In genomic region chr2:135997380-135997779, GRCh38 we compare ENCODE assay signal across 8 cellular contexts. TPM values are rescaled to one million over a fixed set of nuclear protein-coding genes. Genes with fewer than 3 reads are reported as not detected.
DNase-seq lines count a peak whose midpoint lies in the region; ATAC-seq and TF ChIP-seq lines count a peak whose summit lies in the region.

No MANE protein-coding gene starts in this region.

- ATAC-seq in GM18907 (IDR thresholded peaks at IDR 0.05; ENCODE audit: unreplicated experiment) (peak; percentile 72), HG03108 (IDR thresholded peaks at IDR 0.05; ENCODE audit: unreplicated experiment) (peak; percentile 62), T-helper 17 cell (peak; percentile 64), HG03280 (IDR thresholded peaks at IDR 0.05; ENCODE audit: unreplicated experiment) (no peak)

- H3K4me3 ChIP-seq in neutrophil (ENCODE audit: low read depth in 1 of 2, low read length in 1 of 2), result no peak overlapping the region

- no peak overlapping the region for H3K4me3 Mint-ChIP-seq in T-helper 17 cell
- no peak overlapping the region for H3K4me3 Mint-ChIP-seq in activated CD4-positive, alpha-beta T cell treated with anti-CD3 and anti-CD28 coated beads, Interleukin-2, amount 10 ng/mL, durations not matched to agents 24 days and 14 days

- peaks cover 4% of the 10 kb centered on the region for H3K9me3 Mint-ChIP-seq in activated CD4-positive, alpha-beta T cell treated with anti-CD3 and anti-CD28 coated beads, Interleukin-2, amount 10 ng/mL, durations not matched to agents 24 days and 14 days

- no peaks in the 10 kb centered on the region for H3K9me3 ChIP-seq in T-helper 17 cell (ENCODE audit: control insufficient read depth, low read length, poor library complexity, severe bottlenecking)
- H3K9me3 ChIP-seq in neutrophil, result no peaks in the 10 kb centered on the region

- DNase-seq in T-helper 17 cell (no peak), cardiac septum (ENCODE audit: low spot score) (no peak), mesenteric fat pad (ENCODE audit: low spot score) (no peak)
- DNase-seq in activated CD4-positive, alpha-beta T cell treated with anti-CD3 and anti-CD28 coated beads, Interleukin-2, amount 10 ng/mL, durations not matched to agents 24 days and 14 days, result no peak

- no peaks in the 10 kb centered on the region for H3K27me3 ChIP-seq in neutrophil

- H3K27ac ChIP-seq in neutrophil, result peak overlapping the region; percentile 67

- no peaks in the 10 kb centered on the region for H3K36me3 ChIP-seq in neutrophil

- no peaks in the 10 kb centered on the region for H3K27me3 Mint-ChIP-seq in T-helper 17 cell
- no peaks in the 10 kb centered on the region for H3K27me3 Mint-ChIP-seq in activated CD4-positive, alpha-beta T cell treated with anti-CD3 and anti-CD28 coated beads, Interleukin-2, amount 10 ng/mL, durations not matched to agents 24 days and 14 days

- H3K4me1 Mint-ChIP-seq in T-helper 17 cell, result peaks cover 8% of the 10 kb centered on the region
- H3K4me1 Mint-ChIP-seq in activated CD4-positive, alpha-beta T cell treated with anti-CD3 and anti-CD28 coated beads, Interleukin-2, amount 10 ng/mL, durations not matched to agents 24 days and 14 days, result peaks cover 24% of the 10 kb centered on the region

- H3K36me3 Mint-ChIP-seq in T-helper 17 cell (ENCODE audit: low read depth), result no peaks in the 10 kb centered on the region
- H3K36me3 Mint-ChIP-seq in activated CD4-positive, alpha-beta T cell treated with anti-CD3 and anti-CD28 coated beads, Interleukin-2, amount 10 ng/mL, durations not matched to agents 24 days and 14 days (ENCODE audit: low read depth), result peaks cover 38% of the 10 kb centered on the region

- intact Hi-C loops in cardiac septum (cut with DNase I), result no loop called here
- intact Hi-C loops in activated CD4-positive, alpha-beta T cell treated with anti-CD3 and anti-CD28 coated beads, Interleukin-2, amount 10 ng/mL, durations not matched to agents 24 days and 14 days (cut with micrococcal nuclease), result no loop called here

- peaks cover 4 to 39% of the 10 kb centered on the region in 2 experiments for H3K4me1 ChIP-seq in neutrophil (ENCODE audit: control insufficient read depth in 1 of 2, insufficient read depth in 1 of 2, low read depth in 1 of 2, low read length in 1 of 2)

- peak; percentile 45 for TF ChIP-seq CTCF in neutrophil (IDR thresholded peaks at IDR 0.05)

- H3K27ac Mint-ChIP-seq in T-helper 17 cell, result no peak overlapping the region
- no peak overlapping the region for H3K27ac Mint-ChIP-seq in activated CD4-positive, alpha-beta T cell treated with anti-CD3 and anti-CD28 coated beads, Interleukin-2, amount 10 ng/mL, durations not matched to agents 24 days and 14 days

RNA-seq across cellular contexts. Expression of gene DARS1, which starts 12.0 kb away (rescaled TPM):
- 10 to 100 TPM; 53.8 to 72.1 TPM for total RNA-seq in T-helper 17 cell
- total RNA-seq in cardiac septum, result 52.9 TPM
- total RNA-seq in mesenteric fat pad, result 62.8 TPM
- total RNA-seq in activated CD4-positive, alpha-beta T cell treated with anti-CD3 and anti-CD28 coated beads, Interleukin-2, amount 10 ng/mL, durations not matched to agents 24 days and 14 days, result 153 and 160 TPM in 2 replicates
